In the genomic region with DNA sequence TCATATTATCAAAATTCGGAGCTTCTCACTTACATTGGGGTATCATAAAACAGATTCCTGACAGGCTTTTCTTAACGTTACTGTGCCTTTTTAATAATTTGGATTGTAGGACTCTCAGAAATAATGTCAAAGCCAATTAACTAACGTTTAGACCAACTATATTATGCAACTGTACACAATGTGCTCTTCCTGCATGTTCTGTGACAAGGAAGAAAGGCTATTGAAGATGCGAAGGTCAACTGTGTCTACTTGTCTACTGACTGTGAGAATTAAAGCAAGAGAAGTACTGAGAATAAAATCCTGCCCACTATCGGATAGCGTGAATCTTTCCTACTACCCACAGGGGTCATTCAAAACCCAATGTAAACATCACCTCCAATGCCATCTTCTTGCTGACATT, we compare ENCODE assay signal across 31 cellular contexts.
"Had no signal": no experiment of that assay in that cellular context is flagged by ENCODE, and none has a peak within 500 bp of the region (broad histone marks: within the 10 kb centered on the region; RNA-seq: fewer than 3 reads in every experiment).

No MANE protein-coding gene starts in this region.

- H3K9me3 Mint-ChIP-seq: naive thymus-derived CD4-positive, alpha-beta T cell; natural killer cell; nephron; neural progenitor cell; stimulated activated memory B cell treated with anti-CD40 and anti-IgM and Interleukin-4, amounts not matched to agents 10 μg/mL and 1 μg/mL and 100 μg/mL, for 72 hours; stimulated activated naive CD8-positive, alpha-beta T cell treated with anti-CD3 and anti-CD28 coated beads, Interleukin-15, amount 100 ng/mL, for 72 hours had no signal

- H3K9ac ChIP-seq: neural progenitor cell, parathyroid adenoma had no signal

- H3K36me3 ChIP-seq: neural progenitor cell, ovary, thoracic aorta had no signal

- H3K27me3 Mint-ChIP-seq: naive thymus-derived CD4-positive, alpha-beta T cell; progenitor cell of endocrine pancreas; stimulated activated memory B cell treated with anti-CD40 and anti-IgM and Interleukin-4, amounts not matched to agents 10 μg/mL and 1 μg/mL and 100 μg/mL, for 72 hours; stimulated activated naive CD8-positive, alpha-beta T cell treated with anti-CD3 and anti-CD28 coated beads, Interleukin-15, amount 100 ng/mL, for 72 hours had no signal

- H3K27me3 ChIP-seq: neural progenitor cell, ovary, spleen, suprapubic skin, thyroid gland, tibial nerve, upper lobe of left lung, vagina had no signal

- DNase-seq: naive thymus-derived CD4-positive, alpha-beta T cell; natural killer cell; occipital lobe; ovary; posterior cingulate gyrus; psoas muscle; right cardiac atrium; spleen; stimulated activated CD4-positive, alpha-beta T cell treated with anti-CD3 and anti-CD28 coated beads, Interleukin-12 subunit alpha, Interleukin-12 subunit beta, amount 100 ng/mL, for 4 hours; stimulated activated CD4-positive, alpha-beta T cell treated with anti-CD3 and anti-CD28 coated beads, Interleukin-1b, Interleukin-23, amount 100 ng/mL, for 48 hours; stimulated activated CD4-positive, alpha-beta T cell treated with anti-CD3 and anti-CD28 coated beads, Interleukin-4, amount 100 ng/mL, for 1 hour; stimulated activated CD4-positive, alpha-beta T cell treated with anti-CD3 and anti-CD28 coated beads, Interleukin-4, amount 100 ng/mL, for 4 hours; stimulated activated CD8-positive, alpha-beta memory T cell treated with anti-CD3 and anti-CD28 coated beads, Interleukin-4, amount 100 ng/mL, for 48 hours; stimulated activated naive CD4-positive, alpha-beta T cell; stimulated activated naive CD8-positive, alpha-beta T cell treated with anti-CD3 and anti-CD28 coated beads, Interleukin-15, amount 100 ng/mL, for 72 hours; stimulated activated naive CD8-positive, alpha-beta T cell treated with anti-CD3 and anti-CD28 coated beads, Interleukin-15, Interleukin-2, amounts not matched to agents 100 U/mL and 50 U/mL, for 24 hours; substantia nigra; thyroid gland; trophoblast cell; upper lobe of left lung had no signal

- H3K4me1 Mint-ChIP-seq: naive thymus-derived CD4-positive, alpha-beta T cell; natural killer cell; nephron; stimulated activated memory B cell treated with anti-CD40 and anti-IgM and Interleukin-4, amounts not matched to agents 10 μg/mL and 1 μg/mL and 100 μg/mL, for 72 hours; stimulated activated naive CD8-positive, alpha-beta T cell treated with anti-CD3 and anti-CD28 coated beads, Interleukin-15, amount 100 ng/mL, for 72 hours had no signal

- H2AFZ ChIP-seq: neural progenitor cell, parathyroid adenoma had no signal

- H3K36me3 Mint-ChIP-seq: natural killer cell had no signal

- H3K4me3 ChIP-seq: neural progenitor cell, ovary, psoas muscle, skin epidermis, smooth muscle cell, spleen, suprapubic skin, thoracic aorta, thyroid gland, tibial nerve, upper lobe of left lung, vagina had no signal

- H3K27ac ChIP-seq: neural progenitor cell, ovary, parathyroid adenoma, psoas muscle, skin epidermis, spleen, suprapubic skin, thoracic aorta, thyroid gland, tibial nerve, vagina had no signal

- H3K27ac Mint-ChIP-seq: natural killer cell; nephron; neural progenitor cell; progenitor cell of endocrine pancreas; stimulated activated memory B cell treated with anti-CD40 and anti-IgM and Interleukin-4, amounts not matched to agents 10 μg/mL and 1 μg/mL and 100 μg/mL, for 72 hours; stimulated activated naive CD8-positive, alpha-beta T cell treated with anti-CD3 and anti-CD28 coated beads, Interleukin-15, amount 100 ng/mL, for 72 hours had no signal

- H3K4me3 Mint-ChIP-seq: naive thymus-derived CD4-positive, alpha-beta T cell; natural killer cell; nephron; neural progenitor cell; stimulated activated memory B cell treated with anti-CD40 and anti-IgM and Interleukin-4, amounts not matched to agents 10 μg/mL and 1 μg/mL and 100 μg/mL, for 72 hours; stimulated activated naive CD8-positive, alpha-beta T cell treated with anti-CD3 and anti-CD28 coated beads, Interleukin-15, amount 100 ng/mL, for 72 hours had no signal

- H3K9me3 ChIP-seq: ovary, psoas muscle, spleen, suprapubic skin, thoracic aorta, thyroid gland, tibial nerve, upper lobe of left lung, vagina had no signal

- H3K4me1 ChIP-seq: psoas muscle, spleen, thyroid gland had no signal

- H3K4me2 ChIP-seq: neural progenitor cell, smooth muscle cell had no signal

- H3K79me2 ChIP-seq: parathyroid adenoma had no signal
